20 cellular contexts compared by ENCODE assay signal in the genomic region with DNA sequence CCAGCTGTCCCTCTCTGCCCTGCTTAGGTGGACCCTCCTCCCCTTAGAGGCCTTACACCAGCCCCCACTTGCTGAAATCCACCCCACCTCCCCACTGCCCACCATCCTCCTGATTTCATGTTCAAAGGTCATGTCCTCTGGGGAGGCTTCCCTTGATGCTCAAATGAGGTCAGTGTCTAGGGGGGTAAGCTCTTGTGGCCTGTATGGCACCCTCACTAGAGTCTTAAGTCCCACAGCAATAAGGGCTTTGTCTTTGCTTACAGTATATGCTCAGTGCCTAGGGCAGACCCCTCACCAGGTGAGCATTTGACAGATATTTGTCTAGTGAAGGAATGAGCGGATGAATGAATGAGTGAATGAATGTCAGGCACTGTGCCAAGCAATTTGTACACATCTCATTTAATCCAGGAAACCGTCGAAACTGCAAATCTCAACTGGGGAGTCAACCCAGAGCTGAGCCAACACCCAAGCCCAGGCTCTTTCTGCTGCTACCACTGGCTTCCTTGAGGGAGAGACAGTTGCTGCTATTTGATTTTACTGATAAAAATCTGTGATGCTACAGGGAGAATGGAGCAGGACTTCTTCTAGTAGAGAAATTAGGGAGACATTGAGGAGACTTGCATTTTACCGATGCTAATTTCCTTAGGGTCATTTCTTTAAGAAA.
"Had no signal": no experiment of that assay in that cellular context is flagged by ENCODE, and none has a peak within 500 bp of the region (broad histone marks: within the 10 kb centered on the region; RNA-seq: fewer than 3 reads in every experiment).

No MANE protein-coding gene starts in this region.

- H3K9me3 Mint-ChIP-seq: activated B cell treated with CpG ODN at 0.5 μM for 24 hours; activated naive CD4-positive, alpha-beta T cell treated with anti-CD3 and anti-CD28 coated beads, Interleukin-2, amount 50 U/mL, for 72 hours; stimulated activated naive B cell treated with anti-CD40 and anti-IgM and Interleukin-4, amounts not matched to agents 10 μg/mL and 1 μg/mL and 100 μg/mL, for 72 hours had no signal

- ATAC-seq: activated CD4-positive, alpha-beta T cell treated with anti-CD3 and anti-CD28 coated beads for 36 hours; activated naive CD4-positive, alpha-beta T cell treated with anti-CD3 and anti-CD28 coated beads, Interleukin-2, amount 50 U/mL, for 72 hours; heart left ventricle; lower lobe of right lung; naive thymus-derived CD4-positive, alpha-beta T cell; stimulated activated naive B cell treated with anti-CD40 and anti-IgM and Interleukin-4, amounts not matched to agents 10 μg/mL and 1 μg/mL and 100 μg/mL, for 72 hours had no signal

- H3K4me3 ChIP-seq: colonic mucosa, heart left ventricle, lower lobe of right lung, sigmoid colon, smooth muscle cell, transverse colon had no signal

- H3K4me1 ChIP-seq: colonic mucosa, lower lobe of right lung, sigmoid colon had no signal

- H3K4me1 Mint-ChIP-seq: stimulated activated naive B cell treated with anti-CD40 and anti-IgM and Interleukin-4, amounts not matched to agents 10 μg/mL and 1 μg/mL and 100 μg/mL, for 72 hours had no signal

- H3K9me3 ChIP-seq: colonic mucosa, heart left ventricle, lower lobe of right lung, sigmoid colon, transverse colon had no signal

- H3K36me3 Mint-ChIP-seq: stimulated activated naive B cell treated with anti-CD40 and anti-IgM and Interleukin-4, amounts not matched to agents 10 μg/mL and 1 μg/mL and 100 μg/mL, for 72 hours had no signal

- H3K4me3 Mint-ChIP-seq: activated B cell treated with CpG ODN at 0.5 μM for 24 hours; activated CD4-positive, alpha-beta T cell treated with anti-CD3 and anti-CD28 coated beads for 36 hours; stimulated activated naive B cell treated with anti-CD40 and anti-IgM and Interleukin-4, amounts not matched to agents 10 μg/mL and 1 μg/mL and 100 μg/mL, for 72 hours had no signal

- H3K27ac ChIP-seq: colonic mucosa, heart left ventricle, lower lobe of right lung, sigmoid colon, transverse colon had no signal

- DNase-seq: activated B cell treated with CpG ODN at 0.5 μM for 24 hours; activated CD4-positive, alpha-beta T cell treated with anti-CD3 and anti-CD28 coated beads for 36 hours; activated CD4-positive, alpha-beta T cell treated with anti-CD3 and anti-CD28 coated beads, Interleukin-2, amount 50 U/mL, for 48 hours; activated CD8-positive, alpha-beta memory T cell treated with anti-CD3 and anti-CD28 coated beads, Interleukin-2, amount 50 U/mL, for 48 hours; activated gamma-delta T cell; activated T-cell treated with anti-CD3 and anti-CD28 coated beads, Interleukin-2, amount 50 U/mL, for 48 hours; colonic mucosa; heart left ventricle; lower lobe of right lung; naive thymus-derived CD4-positive, alpha-beta T cell; retina; sigmoid colon; stimulated activated CD4-positive, alpha-beta T cell treated with anti-CD3 and anti-CD28 coated beads, Interleukin-15, amount 100 ng/mL, for 24 hours; stimulated activated naive B cell treated with anti-CD40 and anti-IgM and Interleukin-4, amounts not matched to agents 10 μg/mL and 1 μg/mL and 100 μg/mL, for 72 hours; T-helper 1 cell; T-helper 9 cell; transverse colon had no signal

- H3K27ac Mint-ChIP-seq: activated B cell treated with CpG ODN at 0.5 μM for 24 hours; progenitor cell of endocrine pancreas; stimulated activated naive B cell treated with anti-CD40 and anti-IgM and Interleukin-4, amounts not matched to agents 10 μg/mL and 1 μg/mL and 100 μg/mL, for 72 hours had no signal

- H3K27me3 ChIP-seq: colonic mucosa, sigmoid colon, transverse colon had no signal

- H3K27me3 Mint-ChIP-seq: activated B cell treated with CpG ODN at 0.5 μM for 24 hours; activated CD4-positive, alpha-beta T cell treated with anti-CD3 and anti-CD28 coated beads for 36 hours; naive thymus-derived CD4-positive, alpha-beta T cell; progenitor cell of endocrine pancreas; stimulated activated naive B cell treated with anti-CD40 and anti-IgM and Interleukin-4, amounts not matched to agents 10 μg/mL and 1 μg/mL and 100 μg/mL, for 72 hours had no signal

- H3K36me3 ChIP-seq: colonic mucosa, heart left ventricle, lower lobe of right lung, sigmoid colon, transverse colon had no signal
